Comparison of ENCODE assay signal across 10 cellular contexts in the genomic region with DNA sequence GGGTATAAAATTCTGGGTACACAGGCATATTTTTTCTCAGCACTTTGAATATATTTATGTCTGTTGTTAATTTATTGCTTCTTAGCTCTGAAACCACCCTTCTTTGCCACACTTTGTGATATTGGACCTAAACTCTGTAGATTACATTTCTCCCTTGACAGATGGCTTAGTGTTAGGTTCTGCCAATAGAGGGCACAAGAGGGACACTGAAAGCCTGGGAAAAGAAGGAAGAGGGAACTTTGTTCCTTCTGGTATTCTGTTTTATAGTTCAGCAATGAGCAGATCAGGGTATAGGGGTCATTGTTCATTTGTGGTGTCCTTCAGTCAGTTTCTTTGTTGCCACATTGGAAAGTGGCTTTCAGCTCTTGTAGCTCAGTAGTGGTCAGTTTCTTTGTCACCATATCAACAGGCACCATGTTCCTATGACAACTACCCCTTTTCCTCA.
DNase-seq lines count a peak whose midpoint lies in the region; ATAC-seq and TF ChIP-seq lines count a peak whose summit lies in the region.
"Had no signal": no experiment of that assay in that cellular context is flagged by ENCODE, and none has a peak within 500 bp of the region (broad histone marks: within the 10 kb centered on the region; RNA-seq: fewer than 3 reads in every experiment).

No MANE protein-coding gene starts in this region.

- ATAC-seq in HG03342 (IDR thresholded peaks at IDR 0.05; ENCODE audit: unreplicated experiment), result no peak

- no peaks in the 10 kb centered on the region for H3K9me3 ChIP-seq in BE2C
- no peaks in the 10 kb centered on the region; the same call in 1 of the 2 replicates for H3K9me3 ChIP-seq in OCI-LY7 (ENCODE audit: low read length)
- H3K9me3 ChIP-seq in CD4-positive, alpha-beta memory T cell (ENCODE audit: control insufficient read depth in 1 of 2, low read length in 2 of 2), result no peaks in the 10 kb centered on the region

- H3K27ac Mint-ChIP-seq in glutamatergic neuron (ENCODE audit: unreplicated experiment), result no peak overlapping the region
- H3K27ac Mint-ChIP-seq in CD4-positive, alpha-beta memory T cell, result no peak overlapping the region
- H3K27ac Mint-ChIP-seq: T-helper 1 cell treated with Interleukin-12 subunit alpha and Interleukin-12 subunit beta and Interleukin-4 antibody, amounts not matched to agents 30 μg/mL and 1 μg/mL, for 36 hours had no signal

- H3K27me3 Mint-ChIP-seq in glutamatergic neuron (ENCODE audit: unreplicated experiment), result no peaks in the 10 kb centered on the region
- H3K27me3 Mint-ChIP-seq in CD4-positive, alpha-beta memory T cell, result peaks cover 0 to 2% of the 10 kb centered on the region in 2 donors

- no peaks in the 10 kb centered on the region for H3K4me1 Mint-ChIP-seq in glutamatergic neuron (ENCODE audit: low read depth, unreplicated experiment)
- peaks cover 0 to 3% (median 0%) of the 10 kb centered on the region in 4 donors for H3K4me1 Mint-ChIP-seq in CD4-positive, alpha-beta memory T cell

- peaks cover 5% of the 10 kb centered on the region for H3K9me3 Mint-ChIP-seq in glutamatergic neuron (ENCODE audit: unreplicated experiment)
- H3K9me3 Mint-ChIP-seq in CD4-positive, alpha-beta memory T cell, result peaks cover 3 to 34% (median 15%) of the 10 kb centered on the region in 8 donors
- H3K9me3 Mint-ChIP-seq: T-helper 1 cell treated with Interleukin-12 subunit alpha and Interleukin-12 subunit beta and Interleukin-4 antibody, amounts not matched to agents 30 μg/mL and 1 μg/mL, for 36 hours had no signal

- no peaks in the 10 kb centered on the region for H4K20me1 ChIP-seq in OCI-LY7 (ENCODE audit: insufficient read depth, low read length)

- peak; percentile 47 for DNase-seq in BE2C
- DNase-seq in HuH-7.5 (ENCODE audit: low spot score), result peak; percentile 23
- DNase-seq in OCI-LY7 (ENCODE audit: low spot score), result no peak
- DNase-seq in glutamatergic neuron, result no peak
- no peak for DNase-seq in CD1c-positive myeloid dendritic cell (ENCODE audit: extremely low spot score)
- no peak for DNase-seq in activated CD4-positive, CD25-positive, alpha-beta regulatory T cell (lab: John Stamatoyannopoulos, UW)
- DNase-seq in CD4-positive, alpha-beta memory T cell, result no peak
- DNase-seq: amniotic stem cell had no signal

- H3K9me2 ChIP-seq in OCI-LY7 (ENCODE audit: insufficient read depth, low read length), result no peaks in the 10 kb centered on the region

- no peaks in the 10 kb centered on the region for H3K79me2 ChIP-seq in OCI-LY7 (ENCODE audit: insufficient read depth, low read depth, low read length)

- H3K4me1 ChIP-seq in BE2C (no peaks in the 10 kb centered on the region), OCI-LY7 (ENCODE audit: insufficient read depth, low read length, poor library complexity, severe bottlenecking) (no peaks in the 10 kb centered on the region)
- no peaks in the 10 kb centered on the region for H3K4me1 ChIP-seq in CD4-positive, alpha-beta memory T cell (ENCODE audit: insufficient read depth, low read length)

- H3K36me3 Mint-ChIP-seq in glutamatergic neuron (ENCODE audit: unreplicated experiment), result peaks cover 17% of the 10 kb centered on the region
- peaks cover 0 to 5% of the 10 kb centered on the region in 2 donors for H3K36me3 Mint-ChIP-seq in CD4-positive, alpha-beta memory T cell

- no peaks in the 10 kb centered on the region for H3K27me3 ChIP-seq in BE2C
- no peaks in the 10 kb centered on the region for H3K27me3 ChIP-seq in CD4-positive, alpha-beta memory T cell (ENCODE audit: insufficient read depth, low read length)

- H2AFZ ChIP-seq in OCI-LY7 (ENCODE audit: low read length), result no peak overlapping the region

- intact Hi-C loops in OCI-LY7 (cut with micrococcal nuclease; ENCODE audit: unreplicated experiment), result no loop called here
- intact Hi-C loops in CD4-positive, alpha-beta memory T cell (cut with micrococcal nuclease), result no loop called here

- H3K4me2 ChIP-seq in OCI-LY7 (ENCODE audit: low read length), result no peak overlapping the region

- H3K4me3 ChIP-seq in BE2C (ENCODE audit: low read depth, low read length) (no peak overlapping the region), OCI-LY7 (ENCODE audit: low read depth, low read length, poor library complexity, severe bottlenecking) (no peak overlapping the region)
- no peak overlapping the region for H3K4me3 ChIP-seq in CD4-positive, alpha-beta memory T cell (ENCODE audit: low read length in 2 of 2)

- BruUV-seq in OCI-LY7 (replicated peaks; lab: Mats Ljungman, UMichigan), result no TSS peak

- TF ChIP-seq CTCF in BE2C (IDR thresholded peaks at IDR 0.05; ENCODE audit: low read depth, low read length), result peak; percentile 95
- TF ChIP-seq CTCF in OCI-LY7 (conservative IDR thresholded peaks at IDR 0.05; ENCODE audit: low read length), result peak; percentile 60
- TF ChIP-seq CTCF in glutamatergic neuron (IDR thresholded peaks at IDR 0.05; ENCODE audit: partially characterized antibody, unreplicated experiment), result peak; percentile 53

- POLR2A ChIA-PET in OCI-LY7 (lab: Charles Lee), result no interaction called here
- POLR2A ChIA-PET in CD4-positive, alpha-beta memory T cell (lab: Charles Lee; ENCODE audit: partially characterized antibody), result no interaction called here

- CTCF ChIA-PET in OCI-LY7 (lab: Charles Lee; ENCODE audit: unreplicated experiment), result no interaction called here
- CTCF ChIA-PET in CD4-positive, alpha-beta memory T cell (lab: Charles Lee; ENCODE audit: partially characterized antibody), result no interaction called here

- H3K36me3 ChIP-seq in BE2C, result no peaks in the 10 kb centered on the region
- no peaks in the 10 kb centered on the region for H3K36me3 ChIP-seq in OCI-LY7 (ENCODE audit: insufficient read depth, low read length)
- no peaks in the 10 kb centered on the region for H3K36me3 ChIP-seq in CD4-positive, alpha-beta memory T cell (ENCODE audit: insufficient read depth, low read length)

- H3K27ac ChIP-seq in OCI-LY7 (ENCODE audit: low read depth, low read length, poor library complexity, severe bottlenecking), result no peak overlapping the region
- no peak overlapping the region for H3K27ac ChIP-seq in CD4-positive, alpha-beta memory T cell (ENCODE audit: low read depth, low read length)

- H3K4me3 Mint-ChIP-seq in glutamatergic neuron (ENCODE audit: unreplicated experiment), result no peak overlapping the region
- no peak overlapping the region for H3K4me3 Mint-ChIP-seq in CD4-positive, alpha-beta memory T cell
- H3K4me3 Mint-ChIP-seq: T-helper 1 cell treated with Interleukin-12 subunit alpha and Interleukin-12 subunit beta and Interleukin-4 antibody, amounts not matched to agents 30 μg/mL and 1 μg/mL, for 36 hours had no signal

Comparison
In these comparisons a context has a peak if more than half of its experiments do, and no peak if none do; other contexts are left out.
1. DNase-seq: peak in BE2C (single experiment) and HuH-7.5 (single experiment); none in OCI-LY7 (single experiment), glutamatergic neuron (single experiment), CD1c-positive myeloid dendritic cell (single experiment), activated CD4-positive, CD25-positive, alpha-beta regulatory T cell (0 of 4) and CD4-positive, alpha-beta memory T cell (0 of 5).
2. Peak in every context shown above with its lines, with median percentiles within 50 percentile points of each other: CTCF ChIP-seq.